Comparison of ENCODE assay signal across 8 cellular contexts in genomic region chr14:61561657-61562276, GRCh38.
DNase-seq lines count a peak whose midpoint lies in the region; ATAC-seq, FAIRE-seq and TF ChIP-seq lines count a peak whose summit lies in the region.

No MANE protein-coding gene starts in this region.

- FAIRE-seq in H54 (lab: Jason Lieb, UNC) = peak; percentile 97

- H3K36me3 Mint-ChIP-seq in effector memory CD8-positive, alpha-beta T cell (ENCODE audit: insufficient read depth) = peaks cover 21% of the 10 kb centered on the region

- TF ChIP-seq POLR2A in H54 (IDR thresholded peaks at IDR 0.05; ENCODE audit: low read depth, low read length) = no peak

- DNase-seq in H54 (ENCODE audit: insufficient read length, low spot score) = no peak
- peak; percentile 86 for DNase-seq in SK-N-DZ (ENCODE audit: low spot score)
- DNase-seq in fibroblast of the conjunctiva (ENCODE audit: low read depth) = peak; percentile 78
- peak; percentile 92 for DNase-seq in posterior vena cava (ENCODE audit: low spot score)
- no peak for DNase-seq in NCI-H187 (lab: John Stamatoyannopoulos, UW)
- DNase-seq in effector memory CD8-positive, alpha-beta T cell = no peak

- H3K4me3 Mint-ChIP-seq in effector memory CD8-positive, alpha-beta T cell = peak overlapping the region in 1 of 2 donors; percentile 3

- H3K27ac Mint-ChIP-seq in effector memory CD8-positive, alpha-beta T cell = peak overlapping the region in 1 of 2 donors; percentile 51

- ATAC-seq in GM19455 (IDR thresholded peaks at IDR 0.05; ENCODE audit: unreplicated experiment) (no peak), GM19023 (IDR thresholded peaks at IDR 0.05; ENCODE audit: unreplicated experiment) (no peak)
- no peak for ATAC-seq in effector memory CD8-positive, alpha-beta T cell (replicated peaks)

- no peaks in the 10 kb centered on the region for H3K9me3 Mint-ChIP-seq in effector memory CD8-positive, alpha-beta T cell

- H3K4me1 Mint-ChIP-seq in effector memory CD8-positive, alpha-beta T cell (ENCODE audit: low read depth in 2 of 2) = peaks cover 8 to 21% of the 10 kb centered on the region in 2 donors

- intact Hi-C loops in posterior vena cava (cut with DNase I) = no loop called here

- no peaks in the 10 kb centered on the region for H3K27me3 Mint-ChIP-seq in effector memory CD8-positive, alpha-beta T cell

Comparison
In these comparisons a context has a peak if more than half of its experiments do, and no peak if none do; other contexts are left out.
1. DNase-seq: peak in SK-N-DZ (single experiment), fibroblast of the conjunctiva (single experiment) and posterior vena cava (single experiment); none in H54 (single experiment), NCI-H187 (0 of 2) and effector memory CD8-positive, alpha-beta T cell (0 of 3).